Comparison of ENCODE assay signal across 1 cellular context in the genomic region with DNA sequence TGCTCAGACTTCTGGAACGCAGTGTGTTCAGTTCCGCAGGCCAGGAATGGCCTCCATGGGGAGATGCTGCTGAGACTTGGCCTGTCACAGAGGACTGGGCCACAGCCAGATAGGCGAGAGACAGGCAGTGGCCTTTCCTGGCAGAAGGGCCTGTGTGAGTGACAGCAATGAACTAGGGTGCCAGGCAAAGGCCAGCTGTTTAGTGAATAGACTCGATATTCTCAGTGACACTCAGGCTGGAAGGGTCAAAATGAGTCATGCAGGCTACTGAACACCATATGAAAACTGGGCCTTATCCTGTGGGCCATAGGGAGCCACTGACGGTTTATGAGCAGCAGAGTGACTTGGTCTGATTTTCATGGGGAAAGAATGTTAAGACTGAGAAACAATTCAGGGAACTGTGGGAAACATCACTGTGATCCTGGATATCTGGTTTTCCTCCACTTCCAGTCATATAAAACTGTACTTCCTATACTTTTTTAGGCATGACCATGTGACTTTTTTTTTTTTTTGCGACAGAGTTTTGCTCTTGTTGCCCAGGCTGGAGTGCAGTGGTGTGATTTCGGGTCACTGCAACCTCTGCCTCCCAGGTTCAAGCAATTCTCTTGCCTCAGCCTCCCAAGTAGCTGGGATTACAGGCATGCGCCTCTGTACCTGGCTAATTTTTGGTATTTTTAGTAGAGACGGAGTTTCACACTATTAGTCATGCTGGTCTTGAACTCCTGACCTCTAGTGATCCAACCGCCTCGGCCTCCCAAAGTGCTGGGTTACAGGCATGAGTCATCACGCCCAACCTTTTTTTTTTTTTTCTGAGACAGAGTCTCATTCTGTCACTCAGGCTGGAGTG.
TF ChIP-seq lines count a peak whose summit lies in the region.

No MANE protein-coding gene starts in this region.

TF ChIP-seq in HepG2, 621 proteins besides CTCF, POLR2A, EP300 and RAD21 (continued from another document and continues in another):
- TF ChIP-seq, protein P1, sequence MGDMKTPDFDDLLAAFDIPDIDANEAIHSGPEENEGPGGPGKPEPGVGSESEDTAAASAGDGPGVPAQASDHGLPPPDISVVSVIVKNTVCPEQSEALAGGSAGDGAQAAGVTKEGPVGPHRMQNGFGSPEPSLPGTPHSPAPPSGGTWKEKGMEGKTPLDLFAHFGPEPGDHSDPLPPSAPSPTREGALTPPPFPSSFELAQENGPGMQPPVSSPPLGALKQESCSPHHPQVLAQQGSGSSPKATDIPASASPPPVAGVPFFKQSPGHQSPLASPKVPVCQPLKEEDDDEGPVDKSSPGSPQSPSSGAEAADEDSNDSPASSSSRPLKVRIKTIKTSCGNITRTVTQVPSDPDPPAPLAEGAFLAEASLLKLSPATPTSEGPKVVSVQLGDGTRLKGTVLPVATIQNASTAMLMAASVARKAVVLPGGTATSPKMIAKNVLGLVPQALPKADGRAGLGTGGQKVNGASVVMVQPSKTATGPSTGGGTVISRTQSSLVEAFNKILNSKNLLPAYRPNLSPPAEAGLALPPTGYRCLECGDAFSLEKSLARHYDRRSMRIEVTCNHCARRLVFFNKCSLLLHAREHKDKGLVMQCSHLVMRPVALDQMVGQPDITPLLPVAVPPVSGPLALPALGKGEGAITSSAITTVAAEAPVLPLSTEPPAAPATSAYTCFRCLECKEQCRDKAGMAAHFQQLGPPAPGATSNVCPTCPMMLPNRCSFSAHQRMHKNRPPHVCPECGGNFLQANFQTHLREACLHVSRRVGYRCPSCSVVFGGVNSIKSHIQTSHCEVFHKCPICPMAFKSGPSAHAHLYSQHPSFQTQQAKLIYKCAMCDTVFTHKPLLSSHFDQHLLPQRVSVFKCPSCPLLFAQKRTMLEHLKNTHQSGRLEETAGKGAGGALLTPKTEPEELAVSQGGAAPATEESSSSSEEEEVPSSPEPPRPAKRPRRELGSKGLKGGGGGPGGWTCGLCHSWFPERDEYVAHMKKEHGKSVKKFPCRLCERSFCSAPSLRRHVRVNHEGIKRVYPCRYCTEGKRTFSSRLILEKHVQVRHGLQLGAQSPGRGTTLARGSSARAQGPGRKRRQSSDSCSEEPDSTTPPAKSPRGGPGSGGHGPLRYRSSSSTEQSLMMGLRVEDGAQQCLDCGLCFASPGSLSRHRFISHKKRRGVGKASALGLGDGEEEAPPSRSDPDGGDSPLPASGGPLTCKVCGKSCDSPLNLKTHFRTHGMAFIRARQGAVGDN (CRISPR knock-in tag; IDR thresholded peaks at IDR 0.05): no peak
- TF ChIP-seq SPEN (CRISPR knock-in tag; IDR thresholded peaks at IDR 0.05; ENCODE audit: low read depth) (peak; percentile 53; the same call in 1 of the 2 replicates), ZNF569 (CRISPR knock-in tag; IDR thresholded peaks at IDR 0.05; ENCODE audit: borderline replicate concordance) (no peak), MAFG (CRISPR knock-in tag; IDR thresholded peaks at IDR 0.05) (no peak), PHF5A (CRISPR knock-in tag; IDR thresholded peaks at IDR 0.05; ENCODE audit: low read depth, unreplicated experiment) (no peak), HNRNPL (IDR thresholded peaks at IDR 0.05; ENCODE audit: low read depth, low read length) (no peak), ZNF790 (CRISPR knock-in tag; IDR thresholded peaks at IDR 0.05; ENCODE audit: borderline replicate concordance) (no peak), PAF1 (CRISPR knock-in tag; IDR thresholded peaks at IDR 0.05) (no peak), ZNF264 (CRISPR knock-in tag; IDR thresholded peaks at IDR 0.05) (0 out of 2 replicates have a peak, but pooled peaks have one; percentile 23), ZFP41 (CRISPR knock-in tag; IDR thresholded peaks at IDR 0.05; ENCODE audit: borderline replicate concordance) (no peak), TRIM24 (CRISPR knock-in tag; IDR thresholded peaks at IDR 0.05) (no peak), CBX1 (IDR thresholded peaks at IDR 0.05; ENCODE audit: low read depth) (peak; percentile 29), ZNF572 (CRISPR knock-in tag; IDR thresholded peaks at IDR 0.05) (no peak), GTF3A (CRISPR knock-in tag; conservative IDR thresholded peaks at IDR 0.05) (no peak), YEATS2 (CRISPR knock-in tag; IDR thresholded peaks at IDR 0.05; ENCODE audit: borderline replicate concordance) (no peak), RNF2 (conservative IDR thresholded peaks at IDR 0.05; ENCODE audit: low read depth) (no peak), MED13 (CRISPR knock-in tag; IDR thresholded peaks at IDR 0.05) (no peak), ZNF335 (CRISPR knock-in tag; IDR thresholded peaks at IDR 0.05) (no peak), ETV5 (CRISPR knock-in tag; IDR thresholded peaks at IDR 0.05; ENCODE audit: borderline replicate concordance) (no peak), ZSCAN22 (CRISPR knock-in tag; IDR thresholded peaks at IDR 0.05) (no peak), ZNF747 (CRISPR knock-in tag; IDR thresholded peaks at IDR 0.05; ENCODE audit: borderline replicate concordance) (no peak; the same call in 1 of the 2 replicates), RBAK (CRISPR knock-in tag; IDR thresholded peaks at IDR 0.05) (no peak), MTF1 (CRISPR knock-in tag; IDR thresholded peaks at IDR 0.05) (no peak), TBX2 (CRISPR knock-in tag; IDR thresholded peaks at IDR 0.05; ENCODE audit: borderline replicate concordance) (peak; percentile 50; the same call in 1 of the 2 replicates), HOXA9 (CRISPR knock-in tag; IDR thresholded peaks at IDR 0.05; ENCODE audit: borderline replicate concordance) (no peak), RARG (CRISPR knock-in tag; IDR thresholded peaks at IDR 0.05; ENCODE audit: low read depth) (no peak), ZNF350 (CRISPR knock-in tag; IDR thresholded peaks at IDR 0.05; ENCODE audit: borderline replicate concordance, low read depth) (no peak), ZNF703 (CRISPR knock-in tag; IDR thresholded peaks at IDR 0.05; ENCODE audit: borderline replicate concordance) (no peak), HDAC2 (CRISPR knock-in tag; IDR thresholded peaks at IDR 0.05) (peak; percentile 51), SRY (CRISPR knock-in tag; IDR thresholded peaks at IDR 0.05) (no peak), ZNF496 (CRISPR knock-in tag; IDR thresholded peaks at IDR 0.05; ENCODE audit: insufficient replicate concordance) (no peak), ZNF577 (CRISPR knock-in tag; IDR thresholded peaks at IDR 0.05; ENCODE audit: borderline replicate concordance, low read depth) (no peak), POLR2AphosphoS2 (IDR thresholded peaks at IDR 0.05; ENCODE audit: low read depth, low read length) (no peak), RXRA (CRISPR knock-in tag; IDR thresholded peaks at IDR 0.05) (peak; percentile 88; the same call in 1 of the 2 replicates), ZNF563 (CRISPR knock-in tag; IDR thresholded peaks at IDR 0.05) (no peak), KDM2A (CRISPR knock-in tag; IDR thresholded peaks at IDR 0.05; ENCODE audit: borderline replicate concordance, low read depth) (0 out of 2 replicates have a peak, but pooled peaks have one; percentile 32), RARA (CRISPR knock-in tag; IDR thresholded peaks at IDR 0.05) (peak; percentile 99), BRD4 (CRISPR knock-in tag; IDR thresholded peaks at IDR 0.05) (0 out of 2 replicates have a peak, but pooled peaks have one; percentile 69), ZNF326 (CRISPR knock-in tag; IDR thresholded peaks at IDR 0.05; ENCODE audit: borderline replicate concordance) (no peak), ZNF589 (CRISPR knock-in tag; conservative IDR thresholded peaks at IDR 0.05) (no peak)
- TF ChIP-seq, protein P2, sequence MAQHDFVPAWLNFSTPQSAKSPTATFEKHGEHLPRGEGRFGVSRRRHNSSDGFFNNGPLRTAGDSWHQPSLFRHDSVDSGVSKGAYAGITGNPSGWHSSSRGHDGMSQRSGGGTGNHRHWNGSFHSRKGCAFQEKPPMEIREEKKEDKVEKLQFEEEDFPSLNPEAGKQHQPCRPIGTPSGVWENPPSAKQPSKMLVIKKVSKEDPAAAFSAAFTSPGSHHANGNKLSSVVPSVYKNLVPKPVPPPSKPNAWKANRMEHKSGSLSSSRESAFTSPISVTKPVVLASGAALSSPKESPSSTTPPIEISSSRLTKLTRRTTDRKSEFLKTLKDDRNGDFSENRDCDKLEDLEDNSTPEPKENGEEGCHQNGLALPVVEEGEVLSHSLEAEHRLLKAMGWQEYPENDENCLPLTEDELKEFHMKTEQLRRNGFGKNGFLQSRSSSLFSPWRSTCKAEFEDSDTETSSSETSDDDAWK (CRISPR knock-in tag; IDR thresholded peaks at IDR 0.05): no peak
- TF ChIP-seq, protein P3, sequence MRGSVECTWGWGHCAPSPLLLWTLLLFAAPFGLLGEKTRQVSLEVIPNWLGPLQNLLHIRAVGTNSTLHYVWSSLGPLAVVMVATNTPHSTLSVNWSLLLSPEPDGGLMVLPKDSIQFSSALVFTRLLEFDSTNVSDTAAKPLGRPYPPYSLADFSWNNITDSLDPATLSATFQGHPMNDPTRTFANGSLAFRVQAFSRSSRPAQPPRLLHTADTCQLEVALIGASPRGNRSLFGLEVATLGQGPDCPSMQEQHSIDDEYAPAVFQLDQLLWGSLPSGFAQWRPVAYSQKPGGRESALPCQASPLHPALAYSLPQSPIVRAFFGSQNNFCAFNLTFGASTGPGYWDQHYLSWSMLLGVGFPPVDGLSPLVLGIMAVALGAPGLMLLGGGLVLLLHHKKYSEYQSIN (CRISPR knock-in tag; IDR thresholded peaks at IDR 0.05; ENCODE audit: borderline replicate concordance): no peak
- TF ChIP-seq, protein P4, sequence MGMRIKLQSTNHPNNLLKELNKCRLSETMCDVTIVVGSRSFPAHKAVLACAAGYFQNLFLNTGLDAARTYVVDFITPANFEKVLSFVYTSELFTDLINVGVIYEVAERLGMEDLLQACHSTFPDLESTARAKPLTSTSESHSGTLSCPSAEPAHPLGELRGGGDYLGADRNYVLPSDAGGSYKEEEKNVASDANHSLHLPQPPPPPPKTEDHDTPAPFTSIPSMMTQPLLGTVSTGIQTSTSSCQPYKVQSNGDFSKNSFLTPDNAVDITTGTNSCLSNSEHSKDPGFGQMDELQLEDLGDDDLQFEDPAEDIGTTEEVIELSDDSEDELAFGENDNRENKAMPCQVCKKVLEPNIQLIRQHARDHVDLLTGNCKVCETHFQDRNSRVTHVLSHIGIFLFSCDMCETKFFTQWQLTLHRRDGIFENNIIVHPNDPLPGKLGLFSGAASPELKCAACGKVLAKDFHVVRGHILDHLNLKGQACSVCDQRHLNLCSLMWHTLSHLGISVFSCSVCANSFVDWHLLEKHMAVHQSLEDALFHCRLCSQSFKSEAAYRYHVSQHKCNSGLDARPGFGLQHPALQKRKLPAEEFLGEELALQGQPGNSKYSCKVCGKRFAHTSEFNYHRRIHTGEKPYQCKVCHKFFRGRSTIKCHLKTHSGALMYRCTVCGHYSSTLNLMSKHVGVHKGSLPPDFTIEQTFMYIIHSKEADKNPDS (CRISPR knock-in tag; IDR thresholded peaks at IDR 0.05): no peak
- TF ChIP-seq, protein P5, sequence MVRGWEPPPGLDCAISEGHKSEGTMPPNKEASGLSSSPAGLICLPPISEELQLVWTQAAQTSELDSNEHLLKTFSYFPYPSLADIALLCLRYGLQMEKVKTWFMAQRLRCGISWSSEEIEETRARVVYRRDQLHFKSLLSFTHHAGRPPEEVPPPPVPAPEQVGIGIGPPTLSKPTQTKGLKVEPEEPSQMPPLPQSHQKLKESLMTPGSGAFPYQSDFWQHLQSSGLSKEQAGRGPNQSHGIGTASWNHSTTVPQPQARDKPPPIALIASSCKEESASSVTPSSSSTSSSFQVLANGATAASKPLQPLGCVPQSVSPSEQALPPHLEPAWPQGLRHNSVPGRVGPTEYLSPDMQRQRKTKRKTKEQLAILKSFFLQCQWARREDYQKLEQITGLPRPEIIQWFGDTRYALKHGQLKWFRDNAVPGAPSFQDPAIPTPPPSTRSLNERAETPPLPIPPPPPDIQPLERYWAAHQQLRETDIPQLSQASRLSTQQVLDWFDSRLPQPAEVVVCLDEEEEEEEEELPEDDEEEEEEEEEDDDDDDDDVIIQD (CRISPR knock-in tag; IDR thresholded peaks at IDR 0.05; ENCODE audit: low read depth): no peak
- TF ChIP-seq, protein P6, sequence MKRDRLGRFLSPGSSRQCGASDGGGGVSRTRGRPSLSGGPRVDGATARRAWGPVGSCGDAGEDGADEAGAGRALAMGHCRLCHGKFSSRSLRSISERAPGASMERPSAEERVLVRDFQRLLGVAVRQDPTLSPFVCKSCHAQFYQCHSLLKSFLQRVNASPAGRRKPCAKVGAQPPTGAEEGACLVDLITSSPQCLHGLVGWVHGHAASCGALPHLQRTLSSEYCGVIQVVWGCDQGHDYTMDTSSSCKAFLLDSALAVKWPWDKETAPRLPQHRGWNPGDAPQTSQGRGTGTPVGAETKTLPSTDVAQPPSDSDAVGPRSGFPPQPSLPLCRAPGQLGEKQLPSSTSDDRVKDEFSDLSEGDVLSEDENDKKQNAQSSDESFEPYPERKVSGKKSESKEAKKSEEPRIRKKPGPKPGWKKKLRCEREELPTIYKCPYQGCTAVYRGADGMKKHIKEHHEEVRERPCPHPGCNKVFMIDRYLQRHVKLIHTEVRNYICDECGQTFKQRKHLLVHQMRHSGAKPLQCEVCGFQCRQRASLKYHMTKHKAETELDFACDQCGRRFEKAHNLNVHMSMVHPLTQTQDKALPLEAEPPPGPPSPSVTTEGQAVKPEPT (CRISPR knock-in tag; IDR thresholded peaks at IDR 0.05; ENCODE audit: low read depth): 0 out of 2 replicates have a peak, but pooled peaks have one; percentile 20
- TF ChIP-seq, protein P7, sequence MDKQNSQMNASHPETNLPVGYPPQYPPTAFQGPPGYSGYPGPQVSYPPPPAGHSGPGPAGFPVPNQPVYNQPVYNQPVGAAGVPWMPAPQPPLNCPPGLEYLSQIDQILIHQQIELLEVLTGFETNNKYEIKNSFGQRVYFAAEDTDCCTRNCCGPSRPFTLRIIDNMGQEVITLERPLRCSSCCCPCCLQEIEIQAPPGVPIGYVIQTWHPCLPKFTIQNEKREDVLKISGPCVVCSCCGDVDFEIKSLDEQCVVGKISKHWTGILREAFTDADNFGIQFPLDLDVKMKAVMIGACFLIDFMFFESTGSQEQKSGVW (CRISPR knock-in tag; IDR thresholded peaks at IDR 0.05; ENCODE audit: borderline replicate concordance): no peak
- TF ChIP-seq, protein P8, sequence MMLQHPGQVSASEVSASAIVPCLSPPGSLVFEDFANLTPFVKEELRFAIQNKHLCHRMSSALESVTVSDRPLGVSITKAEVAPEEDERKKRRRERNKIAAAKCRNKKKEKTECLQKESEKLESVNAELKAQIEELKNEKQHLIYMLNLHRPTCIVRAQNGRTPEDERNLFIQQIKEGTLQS (CRISPR knock-in tag; IDR thresholded peaks at IDR 0.05): peak; percentile 98
- TF ChIP-seq, protein P9, sequence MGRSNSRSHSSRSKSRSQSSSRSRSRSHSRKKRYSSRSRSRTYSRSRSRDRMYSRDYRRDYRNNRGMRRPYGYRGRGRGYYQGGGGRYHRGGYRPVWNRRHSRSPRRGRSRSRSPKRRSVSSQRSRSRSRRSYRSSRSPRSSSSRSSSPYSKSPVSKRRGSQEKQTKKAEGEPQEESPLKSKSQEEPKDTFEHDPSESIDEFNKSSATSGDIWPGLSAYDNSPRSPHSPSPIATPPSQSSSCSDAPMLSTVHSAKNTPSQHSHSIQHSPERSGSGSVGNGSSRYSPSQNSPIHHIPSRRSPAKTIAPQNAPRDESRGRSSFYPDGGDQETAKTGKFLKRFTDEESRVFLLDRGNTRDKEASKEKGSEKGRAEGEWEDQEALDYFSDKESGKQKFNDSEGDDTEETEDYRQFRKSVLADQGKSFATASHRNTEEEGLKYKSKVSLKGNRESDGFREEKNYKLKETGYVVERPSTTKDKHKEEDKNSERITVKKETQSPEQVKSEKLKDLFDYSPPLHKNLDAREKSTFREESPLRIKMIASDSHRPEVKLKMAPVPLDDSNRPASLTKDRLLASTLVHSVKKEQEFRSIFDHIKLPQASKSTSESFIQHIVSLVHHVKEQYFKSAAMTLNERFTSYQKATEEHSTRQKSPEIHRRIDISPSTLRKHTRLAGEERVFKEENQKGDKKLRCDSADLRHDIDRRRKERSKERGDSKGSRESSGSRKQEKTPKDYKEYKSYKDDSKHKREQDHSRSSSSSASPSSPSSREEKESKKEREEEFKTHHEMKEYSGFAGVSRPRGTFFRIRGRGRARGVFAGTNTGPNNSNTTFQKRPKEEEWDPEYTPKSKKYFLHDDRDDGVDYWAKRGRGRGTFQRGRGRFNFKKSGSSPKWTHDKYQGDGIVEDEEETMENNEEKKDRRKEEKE (IDR thresholded peaks at IDR 0.05): no peak
